ENCODE assay signal across 8 cellular contexts in genomic region chr11:32312865-32313403, GRCh38.
DNase-seq lines count a peak whose midpoint lies in the region; ATAC-seq, FAIRE-seq and TF ChIP-seq lines count a peak whose summit lies in the region.

No MANE protein-coding gene starts in this region.

- no peak overlapping the region for H3K4me3 Mint-ChIP-seq in T-helper 17 cell

- peak; percentile 72 for ATAC-seq in T-helper 17 cell
- no peak for ATAC-seq in GM18873 (IDR thresholded peaks at IDR 0.05; ENCODE audit: low FRiP score, unreplicated experiment)
- ATAC-seq in GM19035 (IDR thresholded peaks at IDR 0.05; ENCODE audit: unreplicated experiment) = no peak

- peak overlapping the region; percentile 48 for H3K4me2 ChIP-seq in fibroblast of lung (ENCODE audit: extremely low read depth, insufficient read depth, low read length)

- WGBS in ovary, 3 donors = 9 to 21% (median 10%) methylated on average over 12 of the region's 12 CpGs

- no peak overlapping the region for H3K9ac ChIP-seq in fibroblast of lung (ENCODE audit: insufficient read depth, low read length)

- FAIRE-seq in A204.1 (lab: Jason Lieb, UNC) (peak; percentile 63), HTR-8/SVneo (lab: Jason Lieb, UNC) (no peak)

- peak; percentile 91 for DNase-seq in ELR (ENCODE audit: low read depth)
- DNase-seq in HTR-8/SVneo (ENCODE audit: insufficient read length, low spot score) = peak; percentile 66
- no peak for DNase-seq in T-helper 17 cell
- DNase-seq in fibroblast of lung (ENCODE audit: low read depth in 2 of 2) = peak; percentile 50 to 76
- DNase-seq in ovary = peak; percentile 29 to 69 (median 39)

- H2AFZ ChIP-seq in fibroblast of lung (ENCODE audit: low read length) = no peak overlapping the region

- no peak for TF ChIP-seq POLR2A in ovary (IDR thresholded peaks at IDR 0.05)

- H3K27me3 Mint-ChIP-seq in T-helper 17 cell = peaks cover 40% of the 10 kb centered on the region

- no peaks in the 10 kb centered on the region for H3K79me2 ChIP-seq in fibroblast of lung (ENCODE audit: control insufficient read depth, insufficient read depth, low read length)

- H3K9me3 ChIP-seq in T-helper 17 cell (ENCODE audit: control insufficient read depth, low read length, poor library complexity, severe bottlenecking) (no peaks in the 10 kb centered on the region), fibroblast of lung (ENCODE audit: control insufficient read depth, insufficient read depth, low read depth, low read length) (no peaks in the 10 kb centered on the region), ovary (no peaks in the 10 kb centered on the region)

- H3K27me3 ChIP-seq in fibroblast of lung (ENCODE audit: control insufficient read depth, insufficient read depth, low read length) = no peaks in the 10 kb centered on the region
- H3K27me3 ChIP-seq in ovary = no peaks in the 10 kb centered on the region

- H3K27ac Mint-ChIP-seq in T-helper 17 cell = no peak overlapping the region

- TF ChIP-seq CTCF in fibroblast of lung (conservative IDR thresholded peaks at IDR 0.05 in 1 of 2, IDR thresholded peaks at IDR 0.05 in 1 of 2; ENCODE audit: low read depth in 1 of 2, low read length in 2 of 2) = peak; percentile 58 to 72
- peak in 2 of 3 donors; percentile 67 to 79 for TF ChIP-seq CTCF in ovary (IDR thresholded peaks at IDR 0.05)

- H3K4me1 ChIP-seq in fibroblast of lung (ENCODE audit: control insufficient read depth, extremely low read depth, insufficient read depth, low read length) (no peaks in the 10 kb centered on the region), ovary (ENCODE audit: insufficient read depth) (peaks cover 3% of the 10 kb centered on the region)

- H3K27ac ChIP-seq in fibroblast of lung (ENCODE audit: insufficient read depth, low read length) = no peak overlapping the region
- no peak overlapping the region for H3K27ac ChIP-seq in ovary

- no peak for TF ChIP-seq EP300 in ovary (IDR thresholded peaks at IDR 0.05)

- H4K20me1 ChIP-seq in fibroblast of lung (ENCODE audit: control insufficient read depth, extremely low read depth, insufficient read depth, low read length) = no peaks in the 10 kb centered on the region

- peak overlapping the region in 1 of 4 experiments; percentile 25 for H3K4me3 ChIP-seq in fibroblast of lung (replicated peaks in 1 of 4; ENCODE audit: control extremely low read depth in 1 of 4, insufficient read depth in 1 of 4, low read depth in 3 of 4, low read length in 4 of 4)
- no peak overlapping the region for H3K4me3 ChIP-seq in ovary

- intact Hi-C loops in ovary (cut with DNase I) = loop anchor here in 1 of 4 donors (10.0 kb wide), 1 partner anchor 482 kb away; the partner anchor contains the start of gene CCDC73

- H3K36me3 ChIP-seq in fibroblast of lung (ENCODE audit: control insufficient read depth, insufficient read depth, low read length) (no peaks in the 10 kb centered on the region), ovary (no peaks in the 10 kb centered on the region)

- peaks cover 10% of the 10 kb centered on the region for H3K4me1 Mint-ChIP-seq in T-helper 17 cell

- no peaks in the 10 kb centered on the region for H3K36me3 Mint-ChIP-seq in T-helper 17 cell (ENCODE audit: low read depth)

Comparison
In these comparisons a context has a peak if more than half of its experiments do, and no peak if none do; other contexts are left out.
1. DNase-seq: peak in ELR (single experiment), HTR-8/SVneo (single experiment), fibroblast of lung (2 of 2) and ovary (5 of 5); none in T-helper 17 cell (0 of 3).